Comparison of ENCODE assay signal across 3 cellular contexts in genomic region chr13:51731759-51732158, GRCh38.
TF ChIP-seq lines count a peak whose summit lies in the region.

No MANE protein-coding gene starts in this region.

TF ChIP-seq in SK-N-SH, 30 proteins besides CTCF, POLR2A, EP300 and RAD21 (continued from another document):
- TF ChIP-seq PBX3 (IDR thresholded peaks at IDR 0.05): no peak

TF ChIP-seq in SK-N-SH treated with all-trans-retinoic acid at 6 μM for 48 hours, 23 proteins besides CTCF, POLR2A, EP300 and RAD21 (continued from another document):
- TF ChIP-seq CSRNP3 (CRISPR knock-in tag; IDR thresholded peaks at IDR 0.05) (no peak), ZNF565 (CRISPR knock-in tag; conservative IDR thresholded peaks at IDR 0.05; ENCODE audit: low read depth) (no peak)

TF ChIP-seq in GM12878, 131 proteins besides CTCF, POLR2A, EP300 and RAD21 (continued from another document):
- TF ChIP-seq CUX1 (IDR thresholded peaks at IDR 0.05; ENCODE audit: insufficient replicate concordance, low read depth, low read length) (no peak), CHD1 (IDR thresholded peaks at IDR 0.05; ENCODE audit: low read depth, low read length) (no peak)
TF ChIP-seq in GM12878: peak in this region for 1.
